8 cellular contexts compared by ENCODE assay signal in genomic region chr3:88058322-88058592, GRCh38. TPM values are rescaled to one million over a fixed set of nuclear protein-coding genes. Genes with fewer than 3 reads are reported as not detected.
DNase-seq lines count a peak whose midpoint lies in the region; ATAC-seq and TF ChIP-seq lines count a peak whose summit lies in the region.

No MANE protein-coding gene starts in this region.

- no peaks in the 10 kb centered on the region for H3K36me3 ChIP-seq in KMS-11 (ENCODE audit: insufficient read depth)
- peaks cover 7% of the 10 kb centered on the region for H3K36me3 ChIP-seq in neural progenitor cell

- H3K27ac ChIP-seq in KMS-11 (peak overlapping the region; percentile 44), dorsolateral prefrontal cortex (peak overlapping the region; percentile 88 to 99 (median 97)), neural progenitor cell (peak overlapping the region; percentile 97)

- H3K9ac ChIP-seq in KMS-11 (peak overlapping the region; percentile 32; the same call in 1 of the 2 replicates), neural progenitor cell (peak overlapping the region; percentile 85)

- peaks cover 26% of the 10 kb centered on the region for H3K79me2 ChIP-seq in KMS-11 (ENCODE audit: insufficient read depth, low read depth)
- peaks cover 71% of the 10 kb centered on the region for H3K79me2 ChIP-seq in neural progenitor cell (ENCODE audit: low read depth)

- no peak for ATAC-seq in HG02938 (IDR thresholded peaks at IDR 0.05; ENCODE audit: unreplicated experiment)

- H3K4me1 ChIP-seq in KMS-11 (ENCODE audit: low read depth, poor library complexity, severe bottlenecking) (peaks cover 23% of the 10 kb centered on the region), neural progenitor cell (peaks cover 21% of the 10 kb centered on the region)

- H3K4me3 Mint-ChIP-seq in neural progenitor cell: peak overlapping the region; percentile 98

- intact Hi-C loops in dorsolateral prefrontal cortex (cut with DNase I): loop anchor here (2.0 to 5.0 kb wide), 3 partner anchors 46 to 91 kb away; partner anchors contain the start of gene C3orf38 (in 2 of the 2)

- peak overlapping the region; percentile 52 for H2AFZ ChIP-seq in KMS-11 (ENCODE audit: low read depth)
- peak overlapping the region; percentile 74 for H2AFZ ChIP-seq in neural progenitor cell (replicated peaks)

- TF ChIP-seq CTCF in KMS-11 (conservative IDR thresholded peaks at IDR 0.05; ENCODE audit: low read depth, low read length): no peak
- TF ChIP-seq CTCF in dorsolateral prefrontal cortex (IDR thresholded peaks at IDR 0.05 in 54 of 56, conservative IDR thresholded peaks at IDR 0.05 in 2 of 56; ENCODE audit: low read depth in 1 of 56, partially characterized antibody in 56 of 56): no peak
- no peak for TF ChIP-seq CTCF in neural progenitor cell (IDR thresholded peaks at IDR 0.05)

- peak overlapping the region; percentile 62 for H3K4me2 ChIP-seq in KMS-11
- H3K4me2 ChIP-seq in neural progenitor cell: peak overlapping the region; percentile 91

- H3K4me1 Mint-ChIP-seq in neural progenitor cell: peaks cover 20% of the 10 kb centered on the region

- peaks cover 25% of the 10 kb centered on the region for H3F3A ChIP-seq in neural progenitor cell (ENCODE audit: low read depth)

- peak overlapping the region; percentile 49 for H3K4me3 ChIP-seq in KMS-11 (IDR thresholded peaks at IDR 0.05; ENCODE audit: insufficient read depth, low read depth, low read length)
- peak overlapping the region; percentile 68 to 99 (median 94) for H3K4me3 ChIP-seq in dorsolateral prefrontal cortex
- peak overlapping the region; percentile 92 for H3K4me3 ChIP-seq in neural progenitor cell

- peaks cover 22% of the 10 kb centered on the region for H3K36me3 Mint-ChIP-seq in neural progenitor cell

- no peaks in the 10 kb centered on the region for H3K9me3 Mint-ChIP-seq in neural progenitor cell

- peak overlapping the region; percentile 62 for H3K27ac Mint-ChIP-seq in neural progenitor cell

- DNase-seq in NCI-H146 treated with DMSO at 0.1 percent for 48 hours (lab: John Stamatoyannopoulos, UW; ENCODE audit: unreplicated experiment): peak; percentile 53
- no peak for DNase-seq in NCI-H146 (lab: John Stamatoyannopoulos, UW)
- DNase-seq in dorsolateral prefrontal cortex: no peak
- no peak for DNase-seq in neural progenitor cell (ENCODE audit: low spot score)
- DNase-seq in DMS 273 (lab: John Stamatoyannopoulos, UW; ENCODE audit: unreplicated experiment): no peak
- DNase-seq in NCI-H510A (lab: John Stamatoyannopoulos, UW): no peak

- no peaks in the 10 kb centered on the region for H3K9me3 ChIP-seq in neural progenitor cell (ENCODE audit: low read depth)

- H3K27me3 Mint-ChIP-seq in neural progenitor cell (ENCODE audit: insufficient read depth, low read depth): peaks cover 2% of the 10 kb centered on the region

- H4K20me1 ChIP-seq in KMS-11 (ENCODE audit: insufficient read depth) (no peaks in the 10 kb centered on the region), neural progenitor cell (ENCODE audit: low read depth) (peaks cover 36% of the 10 kb centered on the region)

- H3K27me3 ChIP-seq in KMS-11 (ENCODE audit: insufficient read depth, low read depth): no peaks in the 10 kb centered on the region
- no peaks in the 10 kb centered on the region for H3K27me3 ChIP-seq in dorsolateral prefrontal cortex
- no peaks in the 10 kb centered on the region for H3K27me3 ChIP-seq in neural progenitor cell

RNA-seq across cellular contexts. Expression of gene CGGBP1, which starts 0.5 kb away (rescaled TPM):
- 10 to 100 TPM; 49.9 to 92.6 (median 67.9) TPM for total RNA-seq in dorsolateral prefrontal cortex
- 102 and 180 TPM in 2 replicates for total RNA-seq in neural progenitor cell (ENCODE audit: low replicate concordance)

RNA-seq across cellular contexts. Expression of gene ZNF654, which starts 0.8 kb away (rescaled TPM):
- total RNA-seq in dorsolateral prefrontal cortex: 10 to 100 TPM; 13.1 to 32.1 (median 20.6) TPM
- 9.8 and 18.9 TPM in 2 replicates for total RNA-seq in neural progenitor cell (ENCODE audit: low replicate concordance)

Comparison
In these comparisons a context has a peak if more than half of its experiments do, and no peak if none do; other contexts are left out.
1. H3K27ac ChIP-seq: peak in every context shown above with its lines; median percentile 97 in dorsolateral prefrontal cortex; 97 in neural progenitor cell; 44 in KMS-11.